1 cellular context compared by ENCODE assay signal in genomic region chr6:33374359-33374910, GRCh38.
TF ChIP-seq lines count a peak whose summit lies in the region.

No MANE protein-coding gene starts in this region.

TF ChIP-seq in WTC11, 78 proteins besides CTCF, POLR2A, EP300 and RAD21 (continued from another document):
- TF ChIP-seq ZMAT4 (CRISPR knock-in tag; IDR thresholded peaks at IDR 0.05) (no peak), ATF1 (CRISPR knock-in tag; IDR thresholded peaks at IDR 0.05) (no peak), ERG (CRISPR knock-in tag; IDR thresholded peaks at IDR 0.05) (no peak), ZBTB21 (CRISPR knock-in tag; IDR thresholded peaks at IDR 0.05; ENCODE audit: borderline replicate concordance) (no peak), SP1 (CRISPR knock-in tag; conservative IDR thresholded peaks at IDR 0.05) (no peak), ZNF232 (CRISPR knock-in tag; IDR thresholded peaks at IDR 0.05) (no peak)
TF ChIP-seq in WTC11: peak in this region for 0.
